10 cellular contexts compared by ENCODE assay signal in the genomic region with DNA sequence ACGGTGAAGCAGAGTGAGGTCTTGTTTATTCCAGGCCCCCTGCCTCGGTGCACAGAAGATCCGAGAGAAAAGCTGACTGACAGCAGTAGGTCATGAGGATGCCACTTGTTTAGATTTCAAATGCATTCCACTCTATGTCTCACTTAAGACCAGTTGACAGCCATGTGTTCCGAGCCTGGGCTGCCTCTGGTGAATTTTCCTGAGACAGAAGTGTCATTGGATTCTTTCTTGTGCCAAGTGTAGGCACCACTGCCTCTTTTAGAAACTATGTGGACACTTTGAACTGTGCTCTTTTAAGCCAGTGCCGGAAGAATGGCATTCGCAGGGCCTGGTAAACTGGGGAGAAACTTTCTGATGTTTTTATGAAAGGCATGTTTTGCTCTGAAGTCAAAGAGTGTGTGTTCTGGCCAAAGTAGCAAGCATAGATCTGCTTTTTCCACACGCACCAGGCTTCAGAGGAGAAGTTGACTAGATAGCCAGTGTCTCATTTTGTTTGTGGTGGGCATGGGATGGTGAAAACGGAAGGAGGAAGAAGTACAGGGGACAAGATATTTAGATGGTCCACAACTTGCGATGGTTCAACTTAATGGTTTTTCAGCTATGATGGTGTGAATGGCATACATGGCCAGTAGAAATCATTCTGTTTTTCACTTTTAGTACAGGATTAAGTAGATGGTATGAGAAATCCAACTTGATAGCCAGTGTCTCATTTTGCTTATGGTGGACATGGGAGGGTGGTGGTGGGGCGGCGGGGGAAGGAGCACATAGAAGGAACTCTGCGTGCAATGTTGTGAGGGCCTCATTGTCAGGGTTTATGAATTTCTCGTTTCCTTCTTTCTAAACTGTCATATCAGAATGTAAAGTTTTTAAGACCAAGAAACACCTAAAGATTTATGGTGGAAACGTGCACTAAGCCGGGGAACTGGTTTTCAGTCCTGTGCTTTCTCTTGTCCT. TPM values are rescaled to one million over a fixed set of nuclear protein-coding genes. Genes with fewer than 3 reads are reported as not detected.
A peak's percentile ranks its signal among the peaks of the same experiment; 100 is the strongest.
DNase-seq lines count a peak whose midpoint lies in the region; ATAC-seq and TF ChIP-seq lines count a peak whose summit lies in the region.
"Had no signal": no experiment of that assay in that cellular context is flagged by ENCODE, and none has a peak within 500 bp of the region (broad histone marks: within the 10 kb centered on the region; RNA-seq: fewer than 3 reads in every experiment).

No MANE protein-coding gene starts in this region.

- POLR2A ChIA-PET in activated CD4-positive, alpha-beta T cell treated with anti-CD3 and anti-CD28 coated beads, Interleukin-2, amount 10 ng/mL, durations not matched to agents 7 days and 5 days (lab: Charles Lee) = no interaction called here

- no peaks in the 10 kb centered on the region for H3K27me3 Mint-ChIP-seq in activated CD4-positive, alpha-beta T cell treated with anti-CD3 and anti-CD28 coated beads, Interleukin-2, amount 10 ng/mL, durations not matched to agents 7 days and 5 days

- H3K9me3 Mint-ChIP-seq in activated CD4-positive, alpha-beta T cell treated with anti-CD3 and anti-CD28 coated beads, Interleukin-2, amount 10 ng/mL, durations not matched to agents 7 days and 5 days = no peaks in the 10 kb centered on the region

- H3K4me3 ChIP-seq in HL-60 (replicated peaks; ENCODE audit: insufficient read depth, low read length) (no peak overlapping the region), heart right ventricle (peak overlapping the region in 1 of 10 donors; percentile 35), thymus (ENCODE audit: low read length) (no peak overlapping the region)

- peak; percentile 12 to 71 (median 51) for ATAC-seq in heart right ventricle

- H3K36me3 ChIP-seq in heart right ventricle = peaks cover 0 to 49% (median 11%) of the 10 kb centered on the region in 9 donors
- H3K36me3 ChIP-seq in thymus (ENCODE audit: control insufficient read depth, insufficient read depth) = peaks cover 22% of the 10 kb centered on the region

- H3K27ac ChIP-seq in HL-60 (replicated peaks) = peak overlapping the region; percentile 76
- peak overlapping the region; percentile 63 to 93 (median 84) for H3K27ac ChIP-seq in heart right ventricle
- H3K27ac ChIP-seq in thymus (ENCODE audit: low read depth) = peak overlapping the region; percentile 58

- no peak for DNase-seq in activated CD4-positive, alpha-beta T cell treated with anti-CD3 and anti-CD28 coated beads, Interleukin-2, amount 10 ng/mL, durations not matched to agents 7 days and 5 days
- DNase-seq in activated CD4-positive, alpha-beta T cell treated with anti-CD3 and anti-CD28 coated beads, Interleukin-2, amount 50 U/mL, for 48 hours = no peak
- DNase-seq in HL-60 (ENCODE audit: low read depth in 1 of 2, low spot score in 1 of 2) (peak in 1 of 2 experiments; percentile 59), heart right ventricle (no peak), NCI-H2081 (lab: John Stamatoyannopoulos, UW) (no peak), Kasumi-1 (lab: John Stamatoyannopoulos, UW) (no peak)
- no peak for DNase-seq in activated CD8-positive, alpha-beta memory T cell treated with anti-CD3 and anti-CD28 coated beads, Interleukin-2, amount 50 U/mL, for 48 hours

- H3K36me3 Mint-ChIP-seq in activated CD4-positive, alpha-beta T cell treated with anti-CD3 and anti-CD28 coated beads, Interleukin-2, amount 10 ng/mL, durations not matched to agents 7 days and 5 days (ENCODE audit: low read depth) = peaks cover 16% of the 10 kb centered on the region

- H3K27ac Mint-ChIP-seq in activated CD4-positive, alpha-beta T cell treated with anti-CD3 and anti-CD28 coated beads, Interleukin-2, amount 10 ng/mL, durations not matched to agents 7 days and 5 days = peak overlapping the region; percentile 64

- 53 to 65% methylated on average over 15 of the region's 15 CpGs for WGBS in heart right ventricle, 2 donors
- 69% methylated on average over 15 of the region's 15 CpGs for WGBS in thymus

- H3K4me1 ChIP-seq in heart right ventricle = peaks cover 42 to 100% (median 96%) of the 10 kb centered on the region in 9 donors
- H3K4me1 ChIP-seq in thymus (ENCODE audit: control insufficient read depth, insufficient read depth, low read length) = peaks cover 36% of the 10 kb centered on the region

- peaks cover 27% of the 10 kb centered on the region for H3K4me1 Mint-ChIP-seq in activated CD4-positive, alpha-beta T cell treated with anti-CD3 and anti-CD28 coated beads, Interleukin-2, amount 10 ng/mL, durations not matched to agents 7 days and 5 days

- CTCF ChIA-PET in activated CD4-positive, alpha-beta T cell treated with anti-CD3 and anti-CD28 coated beads, Interleukin-2, amount 10 ng/mL, durations not matched to agents 7 days and 5 days (lab: Charles Lee) = interaction anchor here (0.5 to 1.1 kb wide), 3 partner anchors 17 to 529 kb away, joined by 3 read pairs; no protein-coding TSS in a partner anchor

- no peaks in the 10 kb centered on the region for H3K9me3 ChIP-seq in heart right ventricle
- H3K9me3 ChIP-seq in thymus (ENCODE audit: control insufficient read depth) = no peaks in the 10 kb centered on the region

- H3K27me3 ChIP-seq in HL-60 (ENCODE audit: insufficient read depth, poor library complexity, severe bottlenecking) = no peaks in the 10 kb centered on the region
- no peaks in the 10 kb centered on the region for H3K27me3 ChIP-seq in heart right ventricle
- no peaks in the 10 kb centered on the region for H3K27me3 ChIP-seq in thymus (ENCODE audit: control insufficient read depth, insufficient read depth)

- intact Hi-C loops in heart right ventricle (cut with DNase I) = loop anchor here in 2 of 10 donors (1.0 to 2.0 kb wide), 2 partner anchors 13 to 19 kb away; no protein-coding TSS in a partner anchor

- no peak for TF ChIP-seq CTCF in HL-60 (IDR thresholded peaks at IDR 0.05; ENCODE audit: insufficient read depth, low read length)
- no peak for TF ChIP-seq CTCF in heart right ventricle (IDR thresholded peaks at IDR 0.05)

- H3K4me3 Mint-ChIP-seq in activated CD4-positive, alpha-beta T cell treated with anti-CD3 and anti-CD28 coated beads, Interleukin-2, amount 10 ng/mL, durations not matched to agents 7 days and 5 days = peak overlapping the region; percentile 29

RNA-seq across cellular contexts. Expression of gene CYP17A1, which starts 41.5 kb away (rescaled TPM):
- not detected for total RNA-seq in activated CD4-positive, alpha-beta T cell treated with anti-CD3 and anti-CD28 coated beads, Interleukin-2, amount 10 ng/mL, durations not matched to agents 7 days and 5 days
- under 1 TPM in 1 of 10 donors, not detected in 9; 0.16 TPM for total RNA-seq in heart right ventricle
- under 1 TPM; 0.14 to 0.15 TPM for polyA plus RNA-seq in heart right ventricle
- polyA plus RNA-seq in thymus = 0.32 TPM
- total RNA-seq: fibroblast of villous mesenchyme, temporal lobe had no signal

RNA-seq across cellular contexts. Expression of gene WBP1L, which starts 52.0 kb away (rescaled TPM):
- 10 to 100 TPM; 30.2 to 31.4 TPM for total RNA-seq in activated CD4-positive, alpha-beta T cell treated with anti-CD3 and anti-CD28 coated beads, Interleukin-2, amount 10 ng/mL, durations not matched to agents 7 days and 5 days
- total RNA-seq in heart right ventricle = 10 to 100 TPM; 17.3 to 33.3 (median 21.0) TPM
- polyA plus RNA-seq in heart right ventricle = 10 to 100 TPM; 14.3 to 17.5 TPM
- polyA plus RNA-seq in thymus = 75.9 TPM

RNA-seq across cellular contexts. Expression of gene BORCS7, which starts 58.3 kb away (rescaled TPM):
- 10 to 100 TPM; 10.7 to 13.0 TPM for total RNA-seq in activated CD4-positive, alpha-beta T cell treated with anti-CD3 and anti-CD28 coated beads, Interleukin-2, amount 10 ng/mL, durations not matched to agents 7 days and 5 days
- total RNA-seq in heart right ventricle = 10 to 100 TPM; 14.5 to 24.2 (median 17.6) TPM
- 10 to 100 TPM; 18.0 to 19.7 TPM for polyA plus RNA-seq in heart right ventricle
- 33.5 TPM for polyA plus RNA-seq in thymus
